Comparison of ENCODE assay signal across 19 cellular contexts in genomic region chr11:61280883-61281580, GRCh38. TPM values are rescaled to one million over a fixed set of nuclear protein-coding genes. Genes with fewer than 3 reads are reported as not detected.
DNase-seq lines count a peak whose midpoint lies in the region; ATAC-seq, FAIRE-seq and TF ChIP-seq lines count a peak whose summit lies in the region.
"Had no signal": no experiment of that assay in that cellular context is flagged by ENCODE, and none has a peak within 500 bp of the region (broad histone marks: within the 10 kb centered on the region; RNA-seq: fewer than 3 reads in every experiment).

No MANE protein-coding gene starts in this region.

- peak overlapping the region; percentile 63 for H3K4me2 ChIP-seq in K562 (ENCODE audit: insufficient read depth, low read length)

- WGBS in K562 (ENCODE audit: insufficient coverage, low coverage, missing lambda C conversion rate) = 31% methylated on average over 16 of the region's 20 CpGs

- no peaks in the 10 kb centered on the region for H3K9me3 Mint-ChIP-seq in nephron progenitor cell
- H3K9me3 Mint-ChIP-seq: dendritic cell treated with granulocyte-macrophage colony-stimulating factor and Interleukin-4, amounts not matched to agents 40 ng/mL and 50 ng/mL, for 4 days; neural crest cell had no signal

- peaks cover 14% of the 10 kb centered on the region for H3K27me3 Mint-ChIP-seq in nephron progenitor cell (ENCODE audit: low read depth, poor library complexity)
- H3K27me3 Mint-ChIP-seq: activated B cell treated with CpG ODN at 0.5 μM for 24 hours had no signal

- POLR2A ChIA-PET in K562 (lab: Yijun Ruan, JAX) = interaction anchor here (0.6 to 1.7 kb wide), 9 partner anchors 10 to 168 kb away, joined by 3 to 6 read pairs (median 4); no protein-coding TSS in a partner anchor

- peaks cover 26% of the 10 kb centered on the region for H3K4me1 Mint-ChIP-seq in nephron progenitor cell
- H3K4me1 Mint-ChIP-seq: activated B cell treated with CpG ODN at 0.5 μM for 24 hours had no signal

- peaks cover 5% of the 10 kb centered on the region; the same call in 1 of the 2 replicates for H3K27me3 ChIP-seq in H7 (ENCODE audit: control insufficient read depth, insufficient read depth, low read length)
- no peaks in the 10 kb centered on the region for H3K27me3 ChIP-seq in K562 (ENCODE audit: control insufficient read depth in 2 of 2, insufficient read depth in 2 of 2, low read length in 2 of 2)

- H3K27ac ChIP-seq in K562 (ENCODE audit: extremely low read depth, low read depth, low read length) = no peak overlapping the region
- H3K27ac ChIP-seq: psoas muscle had no signal

- FAIRE-seq in K562 (lab: Jason Lieb, UNC) = no peak

- H3K79me2 ChIP-seq in K562 (ENCODE audit: control insufficient read depth, insufficient read depth, low read length) = no peaks in the 10 kb centered on the region

- H3K9me1 ChIP-seq in K562 (ENCODE audit: control insufficient read depth, insufficient read depth, low read length) = no peaks in the 10 kb centered on the region

- peak; percentile 28 for ATAC-seq in K562

- H3K36me3 ChIP-seq in H7 (replicated peaks; ENCODE audit: control insufficient read depth, insufficient read depth, low read length) = peaks cover 2% of the 10 kb centered on the region
- H3K36me3 ChIP-seq in K562 (ENCODE audit: control insufficient read depth, insufficient read depth, low read length) = peaks cover 2% of the 10 kb centered on the region; the same call in 2 of the 3 replicates

- H3K27ac Mint-ChIP-seq in nephron progenitor cell = no peak overlapping the region
- H3K27ac Mint-ChIP-seq: activated B cell treated with CpG ODN at 0.5 μM for 24 hours; dendritic cell treated with granulocyte-macrophage colony-stimulating factor and Interleukin-4, amounts not matched to agents 40 ng/mL and 50 ng/mL, for 4 days had no signal

- H3K9me3 ChIP-seq in K562 (replicated peaks; ENCODE audit: control insufficient read depth, insufficient read depth, low read depth, low read length) = no peaks in the 10 kb centered on the region
- H3K9me3 ChIP-seq: psoas muscle had no signal

- in situ Hi-C loops in K562 (cut with MboI) = no loop called here
- in situ Hi-C loops in KBM-7 (cut with MboI; ENCODE audit: low pct_unique_long_range_greater_than_20kb, low sequenced_read_pairs) = no loop called here

- peak overlapping the region; percentile 84 for H2AFZ ChIP-seq in K562 (ENCODE audit: low read depth, low read length)

- H4K20me1 ChIP-seq in K562 (replicated peaks; ENCODE audit: control insufficient read depth, insufficient read depth, low read length) = no peaks in the 10 kb centered on the region

- H3K4me3 Mint-ChIP-seq in nephron progenitor cell = peak overlapping the region; percentile 14
- H3K4me3 Mint-ChIP-seq: activated B cell treated with CpG ODN at 0.5 μM for 24 hours; dendritic cell treated with granulocyte-macrophage colony-stimulating factor and Interleukin-4, amounts not matched to agents 40 ng/mL and 50 ng/mL, for 4 days; neural crest cell had no signal

- no TSS peak for BruUV-seq in K562 (replicated peaks; lab: Mats Ljungman, UMichigan)

- peaks cover 70% of the 10 kb centered on the region for H3K36me3 Mint-ChIP-seq in nephron progenitor cell (ENCODE audit: low read depth)

- H3K9ac ChIP-seq in K562 (ENCODE audit: insufficient read depth in 1 of 2, low read depth in 2 of 2, low read length in 2 of 2) = peak overlapping the region; percentile 35 to 82; a peak in 3 of 4 replicates

- peak; percentile 61 for DNase-seq in H7
- peak in 1 of 4 experiments; percentile 9 for DNase-seq in K562 (ENCODE audit: extremely low read depth in 1 of 4, low spot score in 3 of 4)
- DNase-seq in nephron progenitor cell = no peak
- DNase-seq in KBM-7 = no peak
- DNase-seq in iPS-NIHi7 (ENCODE audit: extremely low spot score) = no peak
- no peak for DNase-seq in HCEC 1CT
- DNase-seq: activated B cell treated with CpG ODN at 0.5 μM for 24 hours; activated effector memory CD4-positive, alpha-beta T cell treated with Interleukin-2 at 50 U/mL for 16 hours; GOT3; NCI-H345; Right ventricle myocardium superior; T1000 had no signal

- TF ChIP-seq EP300 in K562 (IDR thresholded peaks at IDR 0.05; ENCODE audit: low read length) = no peak

- TF ChIP-seq CTCF in K562 (IDR thresholded peaks at IDR 0.05 in 2 of 3, conservative IDR thresholded peaks at IDR 0.05 in 1 of 3; ENCODE audit: insufficient read depth in 2 of 3, low read depth in 1 of 3, low read length in 3 of 3) (no peak), nephron progenitor cell (IDR thresholded peaks at IDR 0.05) (no peak)

- H3K4me3 ChIP-seq in H7 (ENCODE audit: insufficient read depth, low read depth, low read length) = no peak overlapping the region
- no peak overlapping the region for H3K4me3 ChIP-seq in K562
- H3K4me3 ChIP-seq: psoas muscle had no signal

- CTCF ChIA-PET in K562 (lab: Yijun Ruan, JAX; ENCODE audit: low intra/inter-chr PET ratio) = interaction anchor here (1.7 kb wide), 1 partner anchor 104 kb away, joined by 11 read pairs; no protein-coding TSS in a partner anchor

- no peak for TF ChIP-seq RAD21 in K562 (CRISPR knock-in tag; conservative IDR thresholded peaks at IDR 0.05 in 1 of 2, IDR thresholded peaks at IDR 0.05 in 1 of 2)

- intact Hi-C loops in K562 (cut with micrococcal nuclease) = no loop called here

- no peak for TF ChIP-seq POLR2A in K562 (conservative IDR thresholded peaks at IDR 0.05)

- H3K4me1 ChIP-seq in K562 (replicated peaks in 1 of 2; ENCODE audit: control insufficient read depth in 2 of 2, insufficient read depth in 2 of 2, low read length in 2 of 2) = peaks cover 12 to 26% of the 10 kb centered on the region in 2 experiments; a peak in 4 of 5 replicates
- H3K4me1 ChIP-seq: psoas muscle had no signal

RNA-seq across cellular contexts. Expression of gene VWCE, which starts 14.1 kb away (rescaled TPM):
- total RNA-seq in H7 (2014; rRNA removed; shearing (Covaris generic)) = 0.85 and 1.1 TPM in 2 replicates
- total RNA-seq in K562 (2011; cell fraction: chromatin; rRNA removed; ENCODE audit: low replicate concordance) = 6.5 and 15.9 TPM in 2 replicates
- 6.2 and 7.8 TPM in 2 replicates for total RNA-seq in K562 (2011; cell fraction: nucleolus; rRNA removed)
- total RNA-seq in K562 (2011; cell fraction: nucleoplasm; rRNA removed) = 7.5 and 7.9 TPM in 2 replicates
- total RNA-seq in K562 (2014; rRNA removed) (0.32 and 0.41 TPM in 2 replicates), K562 (2014; rRNA removed; fragmentation: Illumina TruSeq; extraction: Trizol) (0.26 and 0.36 TPM in 2 replicates), K562 (2015; rRNA removed; fragmentation: Illumina TruSeq; extraction: Trizol) (0.38 and 0.65 TPM in 2 replicates), K562 (2021) (0.74 and 1.1 TPM in 2 replicates)
- polyA plus RNA-seq in K562 (2011; rRNA removed) (0.60 and 0.89 TPM in 2 replicates), K562 (2014; fragmentation: Illumina TruSeq; extraction: Trizol) (0.48 and 0.67 TPM in 2 replicates), K562 (2014; fragmentation: Nextera tagmentation; extraction: Ambion mirVana) (under 1 TPM in 1 of 2 experiments, not detected in 1; 0.06 TPM), K562 (2014; rRNA removed) (0.86 and 1.6 TPM in 2 replicates)
- 0.73 and 1.1 TPM in 2 replicates for polyA plus RNA-seq in K562 (2011; cell fraction: cytosol; rRNA removed)
- 3.0 and 3.8 TPM in 2 replicates for polyA plus RNA-seq in K562 (2011; cell fraction: nucleus; rRNA removed)
- polyA plus RNA-seq in K562 (2012) = 0.82 and 1.8 TPM in 2 replicates
- polyA minus RNA-seq in K562 (2011; rRNA and poly(A)+ RNA removed) = 0.46 and 0.57 TPM in 2 replicates
- not detected in 2 replicates for polyA minus RNA-seq in K562 (2011; cell fraction: cytosol; rRNA and poly(A)+ RNA removed)
- polyA minus RNA-seq in K562 (2011; cell fraction: nucleus; rRNA and poly(A)+ RNA removed) = 1.2 and 2.2 TPM in 2 replicates

RNA-seq across cellular contexts. Expression of gene PGA5, which starts 40.1 kb away (rescaled TPM):
- total RNA-seq in H7 (2014; rRNA removed; shearing (Covaris generic)) = 0.69 and 1.5 TPM in 2 replicates
- not detected in 2 replicates for total RNA-seq in K562 (2011; cell fraction: chromatin; rRNA removed; ENCODE audit: low replicate concordance)
- not detected in 2 replicates for total RNA-seq in K562 (2011; cell fraction: nucleolus; rRNA removed)
- not detected in 2 replicates for total RNA-seq in K562 (2011; cell fraction: nucleoplasm; rRNA removed)
- not detected in 2 replicates for total RNA-seq in K562 (2014; rRNA removed)
- total RNA-seq in K562 (2014; rRNA removed; fragmentation: Illumina TruSeq; extraction: Trizol) = not detected in 2 replicates
- total RNA-seq in K562 (2015; rRNA removed; fragmentation: Illumina TruSeq; extraction: Trizol) = not detected in 2 replicates
- not detected in 2 replicates for total RNA-seq in K562 (2021)
- polyA plus RNA-seq in K562 (2011; rRNA removed) = not detected in 2 replicates
- not detected in 2 replicates for polyA plus RNA-seq in K562 (2011; cell fraction: cytosol; rRNA removed)
- 0.20 TPM in 1 of 2 replicates, not detected in the other for polyA plus RNA-seq in K562 (2011; cell fraction: nucleus; rRNA removed)
- polyA plus RNA-seq in K562 (2012) = not detected in 2 replicates
- not detected in 2 replicates for polyA plus RNA-seq in K562 (2014; fragmentation: Illumina TruSeq; extraction: Trizol)
- not detected for polyA plus RNA-seq in K562 (2014; fragmentation: Nextera tagmentation; extraction: Ambion mirVana)
- polyA plus RNA-seq in K562 (2014; rRNA removed) = not detected in 2 replicates
- not detected in 2 replicates for polyA minus RNA-seq in K562 (2011; rRNA and poly(A)+ RNA removed)
- polyA minus RNA-seq in K562 (2011; cell fraction: cytosol; rRNA and poly(A)+ RNA removed) = not detected in 2 replicates
- polyA minus RNA-seq in K562 (2011; cell fraction: nucleus; rRNA and poly(A)+ RNA removed) = not detected in 2 replicates
- total RNA-seq: activated B cell treated with CpG ODN at 0.5 μM for 24 hours, Calu3, endothelial cell of umbilical vein, neural crest cell, Right ventricle myocardium superior, skeletal muscle tissue, temporal lobe had no signal
- polyA plus RNA-seq: endothelial cell of umbilical vein had no signal

RNA-seq across cellular contexts. Expression of gene DDB1, which starts 51.9 kb away (rescaled TPM):
- 256 and 260 TPM in 2 replicates for total RNA-seq in H7 (2014; rRNA removed; shearing (Covaris generic))
- 556 and 576 TPM in 2 replicates for total RNA-seq in K562 (2011; cell fraction: chromatin; rRNA removed; ENCODE audit: low replicate concordance)
- total RNA-seq in K562 (2011; cell fraction: nucleolus; rRNA removed) = 305 and 316 TPM in 2 replicates
- 405 and 524 TPM in 2 replicates for total RNA-seq in K562 (2011; cell fraction: nucleoplasm; rRNA removed)
- 273 and 325 TPM in 2 replicates for total RNA-seq in K562 (2014; rRNA removed)
- 237 and 239 TPM in 2 replicates for total RNA-seq in K562 (2014; rRNA removed; fragmentation: Illumina TruSeq; extraction: Trizol)
- 250 and 251 TPM in 2 replicates for total RNA-seq in K562 (2015; rRNA removed; fragmentation: Illumina TruSeq; extraction: Trizol)
- 307 and 322 TPM in 2 replicates for total RNA-seq in K562 (2021)
- 290 and 343 TPM in 2 replicates for polyA plus RNA-seq in K562 (2011; rRNA removed)
- polyA plus RNA-seq in K562 (2011; cell fraction: cytosol; rRNA removed) = 317 and 331 TPM in 2 replicates
- polyA plus RNA-seq in K562 (2011; cell fraction: nucleus; rRNA removed) = 256 and 322 TPM in 2 replicates
- polyA plus RNA-seq in K562 (2012) = 149 and 169 TPM in 2 replicates
- polyA plus RNA-seq in K562 (2014; fragmentation: Illumina TruSeq; extraction: Trizol) = 259 and 266 TPM in 2 replicates
- polyA plus RNA-seq in K562 (2014; fragmentation: Nextera tagmentation; extraction: Ambion mirVana) = 100 to 1,000 TPM; 172 to 361 TPM
- 201 and 224 TPM in 2 replicates for polyA plus RNA-seq in K562 (2014; rRNA removed)
- polyA minus RNA-seq in K562 (2011; rRNA and poly(A)+ RNA removed) = 588 and 731 TPM in 2 replicates
- polyA minus RNA-seq in K562 (2011; cell fraction: cytosol; rRNA and poly(A)+ RNA removed) = 325 and 351 TPM in 2 replicates
- polyA minus RNA-seq in K562 (2011; cell fraction: nucleus; rRNA and poly(A)+ RNA removed) = 120 and 182 TPM in 2 replicates

RNA-seq across cellular contexts. Expression of gene TKFC, which starts 52.0 kb away (rescaled TPM):
- 84.5 and 102 TPM in 2 replicates for total RNA-seq in H7 (2014; rRNA removed; shearing (Covaris generic))
- 149 and 318 TPM in 2 replicates for total RNA-seq in K562 (2011; cell fraction: chromatin; rRNA removed; ENCODE audit: low replicate concordance)
- 164 and 169 TPM in 2 replicates for total RNA-seq in K562 (2011; cell fraction: nucleolus; rRNA removed)
- 118 and 132 TPM in 2 replicates for total RNA-seq in K562 (2011; cell fraction: nucleoplasm; rRNA removed)
- total RNA-seq in K562 (2014; rRNA removed) (28.5 and 35.2 TPM in 2 replicates), K562 (2014; rRNA removed; fragmentation: Illumina TruSeq; extraction: Trizol) (12.0 and 13.9 TPM in 2 replicates), K562 (2015; rRNA removed; fragmentation: Illumina TruSeq; extraction: Trizol) (19.3 and 21.7 TPM in 2 replicates), K562 (2021) (53.6 and 61.7 TPM in 2 replicates)
- polyA plus RNA-seq in K562 (2011; rRNA removed) (30.8 and 58.0 TPM in 2 replicates), K562 (2014; fragmentation: Illumina TruSeq; extraction: Trizol) (34.0 and 36.6 TPM in 2 replicates), K562 (2014; fragmentation: Nextera tagmentation; extraction: Ambion mirVana) (1 to 10 TPM; 2.0 to 2.3 TPM), K562 (2014; rRNA removed) (45.6 and 52.6 TPM in 2 replicates)
- polyA plus RNA-seq in K562 (2011; cell fraction: cytosol; rRNA removed) = 40.7 and 63.4 TPM in 2 replicates
- polyA plus RNA-seq in K562 (2011; cell fraction: nucleus; rRNA removed) = 222 and 275 TPM in 2 replicates
- polyA plus RNA-seq in K562 (2012) = 43.1 and 60.5 TPM in 2 replicates
- 25.9 and 30.8 TPM in 2 replicates for polyA minus RNA-seq in K562 (2011; rRNA and poly(A)+ RNA removed)
- polyA minus RNA-seq in K562 (2011; cell fraction: cytosol; rRNA and poly(A)+ RNA removed) = 27.2 and 40.0 TPM in 2 replicates
- polyA minus RNA-seq in K562 (2011; cell fraction: nucleus; rRNA and poly(A)+ RNA removed) = 62.5 and 67.2 TPM in 2 replicates

RNA-seq across cellular contexts. Expression of gene PGA4, which starts 58.9 kb away (rescaled TPM):
- total RNA-seq in H7 (2014; rRNA removed; shearing (Covaris generic)) = 0.22 and 1.3 TPM in 2 replicates
- total RNA-seq in K562 (2011; cell fraction: chromatin; rRNA removed; ENCODE audit: low replicate concordance) = not detected in 2 replicates
- total RNA-seq in K562 (2011; cell fraction: nucleolus; rRNA removed) = not detected in 2 replicates
- total RNA-seq in K562 (2011; cell fraction: nucleoplasm; rRNA removed) = not detected in 2 replicates
- total RNA-seq in K562 (2014; rRNA removed) (not detected in 2 replicates), K562 (2014; rRNA removed; fragmentation: Illumina TruSeq; extraction: Trizol) (not detected in 2 replicates), K562 (2015; rRNA removed; fragmentation: Illumina TruSeq; extraction: Trizol) (not detected in 2 replicates), K562 (2021) (not detected in 2 replicates)
- polyA plus RNA-seq in K562 (2011; rRNA removed) (not detected in 2 replicates), K562 (2014; fragmentation: Illumina TruSeq; extraction: Trizol) (not detected in 2 replicates), K562 (2014; fragmentation: Nextera tagmentation; extraction: Ambion mirVana) (not detected), K562 (2014; rRNA removed) (not detected in 2 replicates)
- polyA plus RNA-seq in K562 (2011; cell fraction: cytosol; rRNA removed) = not detected in 2 replicates
- polyA plus RNA-seq in K562 (2011; cell fraction: nucleus; rRNA removed) = not detected in 2 replicates
- not detected in 2 replicates for polyA plus RNA-seq in K562 (2012)
- polyA minus RNA-seq in K562 (2011; rRNA and poly(A)+ RNA removed) = not detected in 2 replicates
- polyA minus RNA-seq in K562 (2011; cell fraction: cytosol; rRNA and poly(A)+ RNA removed) = not detected in 2 replicates
- polyA minus RNA-seq in K562 (2011; cell fraction: nucleus; rRNA and poly(A)+ RNA removed) = not detected in 2 replicates
- total RNA-seq: activated B cell treated with CpG ODN at 0.5 μM for 24 hours, Calu3, endothelial cell of umbilical vein, neural crest cell had no signal
